In the genomic region with DNA sequence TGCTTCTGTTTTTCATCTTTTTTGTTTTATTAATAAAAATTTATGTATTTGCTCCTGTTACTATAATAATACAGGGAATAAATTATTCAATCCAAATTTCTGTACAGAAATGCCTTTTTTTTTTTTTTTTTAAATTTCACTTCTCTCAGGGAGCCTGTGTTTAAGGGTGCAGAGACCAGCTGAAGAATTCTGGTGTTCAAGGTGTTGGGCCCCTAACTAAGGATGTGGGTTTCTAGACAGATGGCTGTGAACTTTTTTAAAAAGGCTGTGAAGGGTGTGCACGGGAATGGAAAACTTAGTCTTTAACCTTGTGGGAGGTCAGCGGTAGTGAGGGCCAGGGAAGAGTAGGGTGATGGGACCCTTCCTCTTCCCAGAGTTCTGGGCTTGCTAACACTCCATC, we compare ENCODE assay signal across 10 cellular contexts. TPM values are rescaled to one million over a fixed set of nuclear protein-coding genes. Genes with fewer than 3 reads are reported as not detected.
A peak's percentile ranks its signal among the peaks of the same experiment; 100 is the strongest.
DNase-seq lines count a peak whose midpoint lies in the region; ATAC-seq and TF ChIP-seq lines count a peak whose summit lies in the region.
"Had no signal": no experiment of that assay in that cellular context is flagged by ENCODE, and none has a peak within 500 bp of the region (broad histone marks: within the 10 kb centered on the region; RNA-seq: fewer than 3 reads in every experiment).

No MANE protein-coding gene starts in this region.

- peaks cover 8% of the 10 kb centered on the region; the same call in 1 of the 2 replicates for H3F3A ChIP-seq in PC-9 (ENCODE audit: insufficient read depth, low read depth)

- H3K36me3 ChIP-seq in CD8-positive, alpha-beta memory T cell (ENCODE audit: insufficient read depth, low read length) = peaks cover 19% of the 10 kb centered on the region
- H3K36me3 ChIP-seq in NT2/D1 (ENCODE audit: insufficient read depth, insufficient read length, low read length) (peaks cover 66% of the 10 kb centered on the region), prostate gland (no peaks in the 10 kb centered on the region), PC-9 (ENCODE audit: low read depth) (0 out of 2 replicates have a peak, but pooled peaks cover 6% of the 10 kb centered on the region)

- CTCF ChIA-PET in CD8-positive, alpha-beta memory T cell (lab: Charles Lee) = interaction anchor here (0.9 to 1.6 kb wide), 4 partner anchors 12 to 151 kb away, joined by 3 to 6 read pairs (median 4); a partner anchor contains a TSS
- CTCF ChIA-PET in PC-9 (lab: Charles Lee) = interaction anchor here (1.0 kb wide), 1 partner anchor 20 kb away, joined by 4 read pairs; no protein-coding TSS in a partner anchor

- H3K9me3 ChIP-seq in CD8-positive, alpha-beta memory T cell (ENCODE audit: low read length) = no peaks in the 10 kb centered on the region
- no peaks in the 10 kb centered on the region for H3K9me3 ChIP-seq in NT2/D1 (ENCODE audit: insufficient read depth, low read length)
- no peaks in the 10 kb centered on the region for H3K9me3 ChIP-seq in prostate gland
- H3K9me3 ChIP-seq in PC-9 (ENCODE audit: insufficient read depth, low read depth) = no peaks in the 10 kb centered on the region

- peak overlapping the region; percentile 66 for H3K9ac ChIP-seq in NT2/D1 (ENCODE audit: insufficient read length, low read depth)

- H3K36me3 Mint-ChIP-seq in CD8-positive, alpha-beta memory T cell = peaks cover 0 to 55% (median 26%) of the 10 kb centered on the region in 3 donors

- peaks cover 32 to 43% (median 37%) of the 10 kb centered on the region in 3 donors for H3K4me1 Mint-ChIP-seq in CD8-positive, alpha-beta memory T cell

- WGBS in prostate gland = 56% methylated on average over 2 of the region's 2 CpGs
- WGBS in lower leg skin, 2 donors = 52% methylated on average over 2 of the region's 2 CpGs

- no TSS peak for BruUV-seq in PC-9 (replicated peaks; lab: Mats Ljungman, UMichigan)

- H4K20me1 ChIP-seq in PC-9 (ENCODE audit: insufficient read depth) = no peaks in the 10 kb centered on the region

- H3K4me3 Mint-ChIP-seq in CD8-positive, alpha-beta memory T cell = peak overlapping the region; percentile 85 to 94 (median 88)

- H2AFZ ChIP-seq in PC-9 = no peak overlapping the region

- intact Hi-C loops in prostate gland (cut with DNase I) = no loop called here
- intact Hi-C loops in left colon (cut with DNase I, micrococcal nuclease) = no loop called here
- intact Hi-C loops in lower leg skin (cut with DNase I; ENCODE audit: low total_unique reads) = no loop called here
- intact Hi-C loops in PC-9 (cut with micrococcal nuclease; ENCODE audit: unreplicated experiment) = no loop called here

- TF ChIP-seq CTCF in prostate gland (IDR thresholded peaks at IDR 0.05) = no peak
- TF ChIP-seq CTCF in lower leg skin (IDR thresholded peaks at IDR 0.05) = no peak
- TF ChIP-seq CTCF in PC-9 (conservative IDR thresholded peaks at IDR 0.05) = no peak

- ATAC-seq in left colon = no peak

- H3K27ac Mint-ChIP-seq in CD8-positive, alpha-beta memory T cell = peak overlapping the region; percentile 64 to 94 (median 90)

- no peak for TF ChIP-seq POLR2A in prostate gland (IDR thresholded peaks at IDR 0.05)
- TF ChIP-seq POLR2A in lower leg skin (IDR thresholded peaks at IDR 0.05) = no peak

- no peaks in the 10 kb centered on the region for H3K9me3 Mint-ChIP-seq in CD8-positive, alpha-beta memory T cell

- DNase-seq in CD8-positive, alpha-beta memory T cell = no peak
- no peak for DNase-seq in NT2/D1 (ENCODE audit: low read depth, low spot score)
- no peak for DNase-seq in epithelial cell of prostate (ENCODE audit: low read depth, low spot score)
- DNase-seq in prostate gland (ENCODE audit: low spot score) = no peak
- no peak for DNase-seq in left colon
- DNase-seq in lower leg skin (ENCODE audit: low spot score in 2 of 2) = no peak
- no peak for DNase-seq in PC-9
- DNase-seq in NCI-H2081 (lab: John Stamatoyannopoulos, UW) = no peak
- DNase-seq: activated CD4-positive, CD25-positive, alpha-beta regulatory T cell treated with anti-CD3 and anti-CD28 coated beads, Interleukin-2, amount 50 U/mL, for 72 hours; central memory CD4-positive, alpha-beta T cell had no signal

- H3K79me2 ChIP-seq in PC-9 (ENCODE audit: low read depth) = no peaks in the 10 kb centered on the region

- H3K9me2 ChIP-seq in PC-9 (ENCODE audit: insufficient read depth) = no peaks in the 10 kb centered on the region

- H3K27ac ChIP-seq in CD8-positive, alpha-beta memory T cell (ENCODE audit: low read depth, low read length) = no peak overlapping the region
- H3K27ac ChIP-seq in epithelial cell of prostate (peak overlapping the region; percentile 8), prostate gland (peak overlapping the region; percentile 92 to 96), PC-9 (no peak overlapping the region)

- H3K27me3 Mint-ChIP-seq in CD8-positive, alpha-beta memory T cell = peaks cover 0 to 1% of the 10 kb centered on the region in 2 donors

- H3K27me3 ChIP-seq in CD8-positive, alpha-beta memory T cell (ENCODE audit: insufficient read depth, low read length, poor library complexity, severe bottlenecking) = no peaks in the 10 kb centered on the region
- H3K27me3 ChIP-seq in NT2/D1 (ENCODE audit: insufficient read depth, insufficient read length) (no peaks in the 10 kb centered on the region), prostate gland (replicated peaks; ENCODE audit: insufficient read depth) (no peaks in the 10 kb centered on the region), PC-9 (ENCODE audit: insufficient read depth, low read depth) (peaks cover 22% of the 10 kb centered on the region)

- POLR2A ChIA-PET in CD8-positive, alpha-beta memory T cell (lab: Charles Lee) = no interaction called here
- POLR2A ChIA-PET in PC-9 (lab: Charles Lee; ENCODE audit: unreplicated experiment) = interaction anchor here (0.5 to 0.7 kb wide), 2 partner anchors 36 to 513 kb away, joined by 4 to 7 read pairs; no protein-coding TSS in a partner anchor

- H3K4me1 ChIP-seq in CD8-positive, alpha-beta memory T cell (ENCODE audit: insufficient read depth, low read length) = peaks cover 28% of the 10 kb centered on the region
- peaks cover 3% of the 10 kb centered on the region for H3K4me1 ChIP-seq in NT2/D1 (ENCODE audit: insufficient read depth, insufficient read length)
- no peaks in the 10 kb centered on the region for H3K4me1 ChIP-seq in prostate gland (replicated peaks)
- H3K4me1 ChIP-seq in PC-9 (replicated peaks; ENCODE audit: insufficient read depth) = no peaks in the 10 kb centered on the region

- no peak overlapping the region for H3K4me2 ChIP-seq in PC-9

- no peak overlapping the region for H3K4me3 ChIP-seq in CD8-positive, alpha-beta memory T cell (ENCODE audit: low read length)
- H3K4me3 ChIP-seq in NT2/D1 (ENCODE audit: insufficient read length, low read depth) = no peak overlapping the region
- H3K4me3 ChIP-seq in prostate gland = no peak overlapping the region
- no peak overlapping the region for H3K4me3 ChIP-seq in lower leg skin (ENCODE audit: low read depth, poor library complexity, severe bottlenecking)
- no peak overlapping the region for H3K4me3 ChIP-seq in PC-9

RNA-seq across cellular contexts. Expression of a gene that starts 1.3 kb away (rescaled TPM):
- total RNA-seq in CD8-positive, alpha-beta memory T cell = 10 to 100 TPM; 16.7 to 18.3 TPM
- polyA plus RNA-seq in CD8-positive, alpha-beta memory T cell = 7.2 TPM
- total RNA-seq in prostate gland = 10 to 100 TPM; 42.2 to 59.9 TPM
- 10 to 100 TPM in 1 of 2 donors, 1 to 10 TPM in 1; 3.7 to 10.2 TPM for total RNA-seq in left colon
- total RNA-seq in lower leg skin = 10 to 100 TPM in 2 of 4 donors, 1 to 10 TPM in 2; 6.1 to 17.4 (median 11.4) TPM
- total RNA-seq in PC-9 (2021) = 16.2 and 18.1 TPM in 2 replicates

RNA-seq across cellular contexts. Expression of a gene that starts 7.9 kb away (rescaled TPM):
- total RNA-seq in CD8-positive, alpha-beta memory T cell = 1 to 10 TPM; 1.4 to 1.9 TPM
- polyA plus RNA-seq in CD8-positive, alpha-beta memory T cell = not detected
- total RNA-seq in prostate gland (10 to 100 TPM; 16.6 to 32.5 TPM), left colon (10 to 100 TPM in 1 of 2 donors, 1 to 10 TPM in 1; 3.1 to 14.9 TPM), lower leg skin (10 to 100 TPM in 1 of 4 donors, 1 to 10 TPM in 3; 3.8 to 10.3 (median 6.9) TPM), PC-9 (2021) (12.9 and 18.8 TPM in 2 replicates)

RNA-seq across cellular contexts. Expression of a gene that starts 12.3 kb away (rescaled TPM):
- total RNA-seq in CD8-positive, alpha-beta memory T cell = 10 to 100 TPM; 24.7 to 29.7 TPM
- 40.6 TPM for polyA plus RNA-seq in CD8-positive, alpha-beta memory T cell
- total RNA-seq in prostate gland (10 to 100 TPM; 37.4 to 51.1 TPM), left colon (10 to 100 TPM; 63.5 to 67.9 TPM), lower leg skin (10 to 100 TPM; 29.1 to 48.9 (median 39.1) TPM), PC-9 (2021) (47.7 and 48.7 TPM in 2 replicates)

RNA-seq across cellular contexts. Expression of a gene that starts 29.7 kb away (rescaled TPM):
- total RNA-seq in CD8-positive, alpha-beta memory T cell = 1 to 10 TPM; 2.9 to 4.1 TPM
- polyA plus RNA-seq in CD8-positive, alpha-beta memory T cell = not detected
- total RNA-seq in prostate gland = 1 to 10 TPM; 2.2 to 6.7 TPM
- under 1 TPM; 0.34 to 0.98 TPM for total RNA-seq in left colon
- total RNA-seq in lower leg skin = 1 to 10 TPM in 1 of 4 donors, under 1 TPM in 3; 0.19 to 1.7 (median 0.26) TPM
- total RNA-seq in PC-9 (2021) = 15.0 and 17.9 TPM in 2 replicates

RNA-seq across cellular contexts. Expression of a gene that starts 53.5 kb away (rescaled TPM):
- 1 to 10 TPM; 1.8 to 2.1 TPM for total RNA-seq in CD8-positive, alpha-beta memory T cell
- polyA plus RNA-seq in CD8-positive, alpha-beta memory T cell = 0.12 TPM
- 1 to 10 TPM in 1 of 2 donors, under 1 TPM in 1; 0.50 to 3.7 TPM for total RNA-seq in prostate gland
- 1 to 10 TPM in 1 of 2 donors, under 1 TPM in 1; 0.85 to 1.3 TPM for total RNA-seq in left colon
- 1 to 10 TPM in 1 of 4 donors, under 1 TPM in 3; 0.08 to 1.2 (median 0.23) TPM for total RNA-seq in lower leg skin
- total RNA-seq in PC-9 (2021) = 0.07 TPM in 1 of 2 replicates, not detected in the other

Comparison
In these comparisons a context has a peak if more than half of its experiments do, and no peak if none do; other contexts are left out.
1. H3K27ac ChIP-seq: peak in epithelial cell of prostate (single experiment) and prostate gland (2 of 2); none in CD8-positive, alpha-beta memory T cell (single experiment) and PC-9 (single experiment).